In genomic region chr6:109038837-109039398, GRCh38 we compare ENCODE assay signal across 26 cellular contexts.
"Had no signal": no experiment of that assay in that cellular context is flagged by ENCODE, and none has a peak within 500 bp of the region (broad histone marks: within the 10 kb centered on the region; RNA-seq: fewer than 3 reads in every experiment).

No MANE protein-coding gene starts in this region.

- H3K4me1 ChIP-seq: SJSA1 had no signal

- H3K9me3 Mint-ChIP-seq: activated naive CD4-positive, alpha-beta T cell treated with anti-CD3 and anti-CD28 coated beads, Interleukin-2, amount 10 ng/mL, durations not matched to agents 7 days and 5 days; activated naive CD8-positive, alpha-beta T cell treated with anti-CD3 and anti-CD28 coated beads for 36 hours; activated T-helper 2 cell treated with anti-CD3 and anti-CD28 coated beads, Interferon-gamma antibody, Interleukin-2, Interleukin-4, amounts not matched to agents 10 μg/mL and 5 μg/mL and 100 μg/mL, durations not matched to agents 14 hours and 24 hours and 36 hours had no signal

- ATAC-seq: SK-N-SH treated with all-trans-retinoic acid at 6 μM for 48 hours had no signal

- H3K36me3 Mint-ChIP-seq: activated naive CD4-positive, alpha-beta T cell treated with anti-CD3 and anti-CD28 coated beads, Interleukin-2, amount 10 ng/mL, durations not matched to agents 7 days and 5 days had no signal

- H3K27ac Mint-ChIP-seq: activated naive CD4-positive, alpha-beta T cell treated with anti-CD3 and anti-CD28 coated beads, Interleukin-2, amount 10 ng/mL, durations not matched to agents 7 days and 5 days; activated naive CD8-positive, alpha-beta T cell treated with anti-CD3 and anti-CD28 coated beads for 36 hours; activated T-helper 2 cell treated with anti-CD3 and anti-CD28 coated beads, Interferon-gamma antibody, Interleukin-2, Interleukin-4, amounts not matched to agents 10 μg/mL and 5 μg/mL and 100 μg/mL, durations not matched to agents 14 hours and 24 hours and 36 hours had no signal

- H3K27ac ChIP-seq: brain microvascular endothelial cell, SJSA1 had no signal

- H3K4me3 ChIP-seq: cardiac muscle cell, MG63, SJSA1 had no signal

- DNase-seq: activated CD4-positive, alpha-beta T cell treated with anti-CD3 and anti-CD28 coated beads for 48 hours; activated CD4-positive, alpha-beta T cell treated with anti-CD3 and anti-CD28 coated beads, Interleukin-2, amount 50 U/mL, for 4 hours; activated CD4-positive, CD25-positive, alpha-beta regulatory T cell treated with anti-CD3 and anti-CD28 coated beads, Interleukin-2, amount 50 U/mL, for 72 hours; activated CD8-positive, alpha-beta memory T cell treated with anti-CD3 and anti-CD28 coated beads for 24 hours; activated gamma-delta T cell treated with Interleukin-2 at 50 U/mL for 16 hours; activated naive CD4-positive, alpha-beta T cell treated with anti-CD3 and anti-CD28 coated beads, Interleukin-2, amount 10 ng/mL, durations not matched to agents 7 days and 5 days; activated naive CD8-positive, alpha-beta T cell treated with anti-CD3 and anti-CD28 coated beads for 36 hours; activated T-cell treated with anti-CD3 and anti-CD28 coated beads for 4 hours; activated T-cell treated with anti-CD3 and anti-CD28 coated beads, Interleukin-2, amount 50 U/mL, for 48 hours; brain microvascular endothelial cell; cerebellar nuclear complex; MG63; NCI-H1092 treated with DMSO at 0.1 percent for 48 hours; NCI-H1417 treated with DMSO at 0.1 percent for 48 hours; NCI-H1694 treated with DMSO at 0.1 percent for 48 hours; NCI-H2029 treated with DMSO at 0.1 percent for 48 hours; NCI-H345; NCI-H510A; NK-92 treated with Interleukin-12 subunit alpha and Interleukin-12 subunit beta, amount 100 ng/mL, for 24 hours; Right ventricle myocardium superior; RPMI8226; SW 1271 had no signal

- H3K4me3 Mint-ChIP-seq: activated naive CD4-positive, alpha-beta T cell treated with anti-CD3 and anti-CD28 coated beads, Interleukin-2, amount 10 ng/mL, durations not matched to agents 7 days and 5 days; activated naive CD8-positive, alpha-beta T cell treated with anti-CD3 and anti-CD28 coated beads for 36 hours had no signal

- H3K36me3 ChIP-seq: brain microvascular endothelial cell, cardiac muscle cell, MG63, SJSA1 had no signal

- H3K27me3 ChIP-seq: brain microvascular endothelial cell, cardiac muscle cell, MG63, SJSA1 had no signal

- H3K27me3 Mint-ChIP-seq: activated naive CD8-positive, alpha-beta T cell treated with anti-CD3 and anti-CD28 coated beads for 36 hours had no signal

- H3K9me3 ChIP-seq: MG63, SJSA1 had no signal
